18 cellular contexts compared by ENCODE assay signal in genomic region chr3:110419096-110419495, GRCh38.
DNase-seq lines count a peak whose midpoint lies in the region; ATAC-seq and TF ChIP-seq lines count a peak whose summit lies in the region.
"Had no signal": no experiment of that assay in that cellular context is flagged by ENCODE, and none has a peak within 500 bp of the region (broad histone marks: within the 10 kb centered on the region; RNA-seq: fewer than 3 reads in every experiment).

No MANE protein-coding gene starts in this region.

- no peaks in the 10 kb centered on the region for H4K20me1 ChIP-seq in smooth muscle cell (ENCODE audit: low read depth)

- CTCF ChIA-PET in activated CD4-positive, alpha-beta T cell treated with anti-CD3 and anti-CD28 coated beads for 36 hours (lab: Charles Lee): interaction anchor here (0.7 kb wide), 1 partner anchor 1300 kb away, joined by 4 read pairs; no protein-coding TSS in a partner anchor

- H3F3A ChIP-seq in smooth muscle cell (ENCODE audit: low read depth): peaks cover 15% of the 10 kb centered on the region

- peak overlapping the region; percentile 0 for H2AFZ ChIP-seq in smooth muscle cell (ENCODE audit: low read depth)

- H3K79me2 ChIP-seq in smooth muscle cell (ENCODE audit: low read depth): no peaks in the 10 kb centered on the region

- peak overlapping the region; percentile 74 for H3K4me2 ChIP-seq in smooth muscle cell

- peaks cover 17% of the 10 kb centered on the region for H3K4me1 ChIP-seq in smooth muscle cell (ENCODE audit: low read depth)
- H3K4me1 ChIP-seq: upper lobe of left lung had no signal

- H3K9me3 ChIP-seq in smooth muscle cell (replicated peaks; ENCODE audit: low read depth): no peaks in the 10 kb centered on the region
- H3K9me3 ChIP-seq: upper lobe of left lung had no signal

- no peaks in the 10 kb centered on the region for H3K27me3 ChIP-seq in smooth muscle cell (ENCODE audit: low read depth)
- H3K27me3 ChIP-seq: dorsolateral prefrontal cortex, upper lobe of left lung had no signal

- POLR2A ChIA-PET in activated CD4-positive, alpha-beta T cell treated with anti-CD3 and anti-CD28 coated beads for 36 hours (lab: Charles Lee): no interaction called here

- H3K27me3 Mint-ChIP-seq in activated CD4-positive, alpha-beta T cell treated with anti-CD3 and anti-CD28 coated beads for 36 hours: peaks cover 3% of the 10 kb centered on the region
- H3K27me3 Mint-ChIP-seq: activated naive CD4-positive, alpha-beta T cell treated with anti-CD3 and anti-CD28 coated beads, Interleukin-2, amount 50 U/mL, for 24 hours had no signal

- ATAC-seq in activated CD4-positive, alpha-beta T cell treated with anti-CD3 and anti-CD28 coated beads for 36 hours: no peak
- no peak for ATAC-seq in sciatic nerve
- no peak for ATAC-seq in HG03280 (IDR thresholded peaks at IDR 0.05; ENCODE audit: unreplicated experiment)

- peak; percentile 3 for DNase-seq in activated CD4-positive, alpha-beta T cell treated with anti-CD3 and anti-CD28 coated beads for 36 hours
- DNase-seq in activated CD4-positive, alpha-beta T cell treated with anti-CD3 and anti-CD28 coated beads for 4 hours: no peak
- DNase-seq in NCI-H524 treated with DMSO at 0.1 percent for 48 hours (lab: John Stamatoyannopoulos, UW) (peak; percentile 18), epithelial cell of esophagus (ENCODE audit: low read depth) (peak; percentile 21), smooth muscle cell (lab: John Stamatoyannopoulos, UW; ENCODE audit: unreplicated experiment) (no peak), sciatic nerve (ENCODE audit: low spot score) (no peak), GM13976 (ENCODE audit: low spot score) (no peak)
- DNase-seq: activated CD8-positive, alpha-beta memory T cell treated with anti-CD3 and anti-CD28 coated beads for 24 hours; dorsolateral prefrontal cortex; GDM1; head of caudate nucleus; NCI-H1436 treated with DMSO at 0.1 percent for 48 hours; occipital lobe; stimulated activated CD8-positive, alpha-beta memory T cell treated with anti-CD3 and anti-CD28 coated beads, Interleukin-4, amount 100 ng/mL, for 48 hours; upper lobe of left lung had no signal

- H3K9me3 Mint-ChIP-seq in activated CD4-positive, alpha-beta T cell treated with anti-CD3 and anti-CD28 coated beads for 36 hours (ENCODE audit: low read depth): no peaks in the 10 kb centered on the region
- H3K9me3 Mint-ChIP-seq: activated naive CD4-positive, alpha-beta T cell treated with anti-CD3 and anti-CD28 coated beads, Interleukin-2, amount 50 U/mL, for 24 hours; T-helper 1 cell treated with Interleukin-12 subunit alpha and Interleukin-12 subunit beta and Interleukin-4 antibody, amounts not matched to agents 30 μg/mL and 1 μg/mL, for 36 hours had no signal

- no peak for TF ChIP-seq CTCF in epithelial cell of esophagus (IDR thresholded peaks at IDR 0.05; ENCODE audit: insufficient read depth, low read depth, low read length, missing control alignments)
- TF ChIP-seq CTCF in smooth muscle cell (IDR thresholded peaks at IDR 0.05; ENCODE audit: borderline replicate concordance, insufficient read depth, poor library complexity, severe bottlenecking): no peak
- TF ChIP-seq CTCF in GM13976 (IDR thresholded peaks at IDR 0.05; ENCODE audit: borderline replicate concordance, control extremely low read depth, extremely low read depth, insufficient read depth, missing control alignments): no peak

- no peak overlapping the region for H3K4me3 Mint-ChIP-seq in activated CD4-positive, alpha-beta T cell treated with anti-CD3 and anti-CD28 coated beads for 36 hours
- H3K4me3 Mint-ChIP-seq: activated naive CD4-positive, alpha-beta T cell treated with anti-CD3 and anti-CD28 coated beads, Interleukin-2, amount 50 U/mL, for 24 hours; T-helper 1 cell treated with Interleukin-12 subunit alpha and Interleukin-12 subunit beta and Interleukin-4 antibody, amounts not matched to agents 30 μg/mL and 1 μg/mL, for 36 hours had no signal

- no peaks in the 10 kb centered on the region for H3K36me3 Mint-ChIP-seq in activated CD4-positive, alpha-beta T cell treated with anti-CD3 and anti-CD28 coated beads for 36 hours (ENCODE audit: low read depth)
- H3K36me3 Mint-ChIP-seq: activated naive CD4-positive, alpha-beta T cell treated with anti-CD3 and anti-CD28 coated beads, Interleukin-2, amount 50 U/mL, for 24 hours had no signal

- intact Hi-C loops in activated CD4-positive, alpha-beta T cell treated with anti-CD3 and anti-CD28 coated beads for 36 hours (cut with DNase I, micrococcal nuclease): no loop called here
- intact Hi-C loops in sciatic nerve (cut with DNase I): no loop called here

- 91% methylated on average over 2 of the region's 2 CpGs for WGBS in smooth muscle cell (ENCODE audit: low lambda C conversion rate)

- H3K27ac ChIP-seq in smooth muscle cell (ENCODE audit: low read depth): peak overlapping the region; percentile 92
- H3K27ac ChIP-seq: dorsolateral prefrontal cortex, upper lobe of left lung had no signal

- H3K4me3 ChIP-seq in epithelial cell of esophagus (ENCODE audit: low read length) (no peak overlapping the region), smooth muscle cell (no peak overlapping the region)
- H3K4me3 ChIP-seq: dorsolateral prefrontal cortex, upper lobe of left lung had no signal

- H3K9ac ChIP-seq in smooth muscle cell (ENCODE audit: low read depth): no peak overlapping the region

- no peak overlapping the region for H3K27ac Mint-ChIP-seq in activated CD4-positive, alpha-beta T cell treated with anti-CD3 and anti-CD28 coated beads for 36 hours
- H3K27ac Mint-ChIP-seq: activated naive CD4-positive, alpha-beta T cell treated with anti-CD3 and anti-CD28 coated beads, Interleukin-2, amount 50 U/mL, for 24 hours; T-helper 1 cell treated with Interleukin-12 subunit alpha and Interleukin-12 subunit beta and Interleukin-4 antibody, amounts not matched to agents 30 μg/mL and 1 μg/mL, for 36 hours had no signal

- H3K36me3 ChIP-seq in smooth muscle cell (ENCODE audit: low read depth): no peaks in the 10 kb centered on the region
- H3K36me3 ChIP-seq: upper lobe of left lung had no signal

- no peaks in the 10 kb centered on the region for H3K4me1 Mint-ChIP-seq in activated CD4-positive, alpha-beta T cell treated with anti-CD3 and anti-CD28 coated beads for 36 hours

- in situ Hi-C loops in GM13976 (cut with MboI; ENCODE audit: low sequenced_read_pairs, unreplicated experiment): no loop called here

Comparison
In these comparisons a context has a peak if more than half of its experiments do, and no peak if none do; other contexts are left out.
1. DNase-seq: peak in activated CD4-positive, alpha-beta T cell treated with anti-CD3 and anti-CD28 coated beads for 36 hours (single experiment), NCI-H524 treated with DMSO at 0.1 percent for 48 hours (single experiment) and epithelial cell of esophagus (single experiment); none in activated CD4-positive, alpha-beta T cell treated with anti-CD3 and anti-CD28 coated beads for 4 hours (0 of 2), smooth muscle cell (single experiment), sciatic nerve (single experiment) and GM13976 (single experiment).